8 cellular contexts compared by ENCODE assay signal in genomic region chr12:56257491-56258067, GRCh38. TPM values are rescaled to one million over a fixed set of nuclear protein-coding genes. Genes with fewer than 3 reads are reported as not detected.
A peak's percentile ranks its signal among the peaks of the same experiment; 100 is the strongest.
DNase-seq lines count a peak whose midpoint lies in the region; ATAC-seq lines count a peak whose summit lies in the region.

No MANE protein-coding gene starts in this region.

- peaks cover 25% of the 10 kb centered on the region for H3K36me3 Mint-ChIP-seq in activated naive CD8-positive, alpha-beta T cell treated with anti-CD3 and anti-CD28 coated beads, Interleukin-2, amount 50 U/mL, for 24 hours (ENCODE audit: low read depth)

- H3K4me3 ChIP-seq in iPS-15b (ENCODE audit: low read depth, low read length) (peak overlapping the region; percentile 90), skeletal muscle satellite cell (ENCODE audit: low read length) (peak overlapping the region; percentile 98)

- H3K27me3 Mint-ChIP-seq in activated naive CD8-positive, alpha-beta T cell treated with anti-CD3 and anti-CD28 coated beads, Interleukin-2, amount 50 U/mL, for 24 hours, result no peaks in the 10 kb centered on the region

- H3K27ac Mint-ChIP-seq in activated naive CD8-positive, alpha-beta T cell treated with anti-CD3 and anti-CD28 coated beads, Interleukin-2, amount 50 U/mL, for 24 hours, result peak overlapping the region; percentile 71

- peaks cover 21% of the 10 kb centered on the region for H3K4me1 Mint-ChIP-seq in activated naive CD8-positive, alpha-beta T cell treated with anti-CD3 and anti-CD28 coated beads, Interleukin-2, amount 50 U/mL, for 24 hours

- ATAC-seq in GM19043 (IDR thresholded peaks at IDR 0.05; ENCODE audit: low read depth, unreplicated experiment) (peak; percentile 11), HG03354 (IDR thresholded peaks at IDR 0.05; ENCODE audit: poor library complexity, severe bottlenecking, unreplicated experiment) (no peak)
- no peak for ATAC-seq in activated naive CD8-positive, alpha-beta T cell treated with anti-CD3 and anti-CD28 coated beads, Interleukin-2, amount 50 U/mL, for 24 hours

- H3K36me3 ChIP-seq in iPS-15b (ENCODE audit: control insufficient read depth, insufficient read depth, low read length) (peaks cover 30% of the 10 kb centered on the region), skeletal muscle satellite cell (ENCODE audit: insufficient read depth, low read length) (peaks cover 48% of the 10 kb centered on the region)

- H3K4me3 Mint-ChIP-seq in activated naive CD8-positive, alpha-beta T cell treated with anti-CD3 and anti-CD28 coated beads, Interleukin-2, amount 50 U/mL, for 24 hours, result peak overlapping the region; percentile 85

- peak overlapping the region; percentile 95 for H3K4me2 ChIP-seq in skeletal muscle satellite cell (ENCODE audit: low read length)

- H3K9ac ChIP-seq in iPS-15b (ENCODE audit: low read depth, low read length), result peak overlapping the region; percentile 60
- peak overlapping the region; percentile 92 for H3K9ac ChIP-seq in skeletal muscle satellite cell (ENCODE audit: low read depth, low read length)

- DNase-seq in AG20443 (ENCODE audit: low spot score), result peak; percentile 49
- peak; percentile 34 for DNase-seq in LoVo (ENCODE audit: low spot score)
- DNase-seq in activated naive CD8-positive, alpha-beta T cell treated with anti-CD3 and anti-CD28 coated beads, Interleukin-2, amount 50 U/mL, for 24 hours, result peak; percentile 14
- no peak for DNase-seq in RPMI8226

- no peaks in the 10 kb centered on the region for H3K9me3 ChIP-seq in iPS-15b (ENCODE audit: control insufficient read depth, insufficient read depth, low read length)
- H3K9me3 ChIP-seq in skeletal muscle satellite cell (replicated peaks; ENCODE audit: low read length), result no peaks in the 10 kb centered on the region

- H3K4me1 ChIP-seq in iPS-15b (ENCODE audit: control insufficient read depth, insufficient read depth, low read length) (peaks cover 5% of the 10 kb centered on the region), skeletal muscle satellite cell (ENCODE audit: control insufficient read depth, insufficient read depth, low read length) (peaks cover 46% of the 10 kb centered on the region)

- H3K27me3 ChIP-seq in iPS-15b (ENCODE audit: control insufficient read depth, insufficient read depth, low read length) (no peaks in the 10 kb centered on the region), skeletal muscle satellite cell (ENCODE audit: control insufficient read depth, insufficient read depth, low read length) (no peaks in the 10 kb centered on the region)

- H3K9me3 Mint-ChIP-seq in activated naive CD8-positive, alpha-beta T cell treated with anti-CD3 and anti-CD28 coated beads, Interleukin-2, amount 50 U/mL, for 24 hours, result no peaks in the 10 kb centered on the region

RNA-seq across cellular contexts. Expression of gene ANKRD52, which starts 0.6 kb away (rescaled TPM):
- total RNA-seq in skeletal muscle satellite cell (2012; rRNA removed), result 18.5 and 21.4 TPM in 2 replicates

RNA-seq across cellular contexts. Expression of gene COQ10A, which starts 9.2 kb away (rescaled TPM):
- total RNA-seq in skeletal muscle satellite cell (2012; rRNA removed), result 3.8 and 5.9 TPM in 2 replicates

RNA-seq across cellular contexts. Expression of gene SLC39A5, which starts 27.7 kb away (rescaled TPM):
- not detected in 2 replicates for total RNA-seq in skeletal muscle satellite cell (2012; rRNA removed)

RNA-seq across cellular contexts. Expression of gene NABP2, which starts 33.4 kb away (rescaled TPM):
- 25.3 and 29.7 TPM in 2 replicates for total RNA-seq in skeletal muscle satellite cell (2012; rRNA removed)

RNA-seq across cellular contexts. Expression of gene RNF41, which starts 35.9 kb away (rescaled TPM):
- 55.0 and 59.4 TPM in 2 replicates for total RNA-seq in skeletal muscle satellite cell (2012; rRNA removed)
